ENCODE assay signal across 8 cellular contexts in genomic region chr9:113221003-113221799, GRCh38. TPM values are rescaled to one million over a fixed set of nuclear protein-coding genes. Genes with fewer than 3 reads are reported as not detected.
DNase-seq lines count a peak whose midpoint lies in the region; ATAC-seq and TF ChIP-seq lines count a peak whose summit lies in the region.

Gene FKBP15 (minus strand): TSS chr9:113221277. CDS start chr9:113221243, 34 bp downstream.
Gene SLC31A1 (plus strand): TSS chr9:113221544. CDS start chr9:113256149, 34,605 bp downstream.

- no peaks in the 10 kb centered on the region for H3K36me3 ChIP-seq in colonic mucosa

- H3K9me3 ChIP-seq in colonic mucosa = no peaks in the 10 kb centered on the region

- peak within 1 kb of the TSS; percentile 85 for H3K4me3 ChIP-seq in colonic mucosa

- peak within 1 kb of the TSS; percentile 88 to 93 for H3K9ac ChIP-seq in colonic mucosa (ENCODE audit: low read depth in 2 of 2, low read length in 2 of 2)

- H3K4me1 ChIP-seq in colonic mucosa = peaks cover 10% of the 10 kb centered on the region

- H3K27me3 ChIP-seq in colonic mucosa (no peaks in the 10 kb centered on the region), layer of hippocampus (ENCODE audit: control insufficient read depth, insufficient read depth, low read length) (no peaks in the 10 kb centered on the region)

- peak; percentile 85 for ATAC-seq in HG03442 (IDR thresholded peaks at IDR 0.05; ENCODE audit: unreplicated experiment)

- intact Hi-C loops in colonic mucosa (cut with DNase I) = no loop called here

- H3K27ac ChIP-seq in colonic mucosa (peak within 1 kb of the TSS; percentile 76), layer of hippocampus (ENCODE audit: low read depth, low read length) (peak within 1 kb of the TSS; percentile 73)

- no peak for TF ChIP-seq CTCF in colonic mucosa (IDR thresholded peaks at IDR 0.05)

- peak; percentile 99 for DNase-seq in Ammon's horn (ENCODE audit: low spot score)
- peak; percentile 87 for DNase-seq in GM19238 (ENCODE audit: insufficient read length, low spot score)
- peak; percentile 97 to 99 for DNase-seq in NCI-H524 (lab: John Stamatoyannopoulos, UW)
- peak; percentile 97 for DNase-seq in activated CD4-positive, alpha-beta T cell treated with anti-CD3 and anti-CD28 coated beads for 48 hours
- DNase-seq in colonic mucosa = peak; percentile 98
- DNase-seq in stimulated activated CD4-positive, alpha-beta T cell treated with anti-CD3 and anti-CD28 coated beads, Interleukin-1b, Interleukin-23, amount 100 ng/mL, for 4 hours (ENCODE audit: low read depth in 2 of 2) = peak; percentile 91 to 95

RNA-seq across cellular contexts. Expression of gene FKBP15, which starts in this region (rescaled TPM):
- total RNA-seq in colonic mucosa = 10 to 100 TPM; 22.5 to 24.4 TPM

RNA-seq across cellular contexts. Expression of gene SLC31A1, which starts in this region (rescaled TPM):
- 10 to 100 TPM; 51.1 to 57.1 TPM for total RNA-seq in colonic mucosa

Comparison
In these comparisons a context has a peak if more than half of its experiments do, and no peak if none do; other contexts are left out.
1. Peak in every context shown above with its lines: DNase-seq, ATAC-seq, H3K4me3 ChIP-seq and H3K27ac ChIP-seq.